Comparison of ENCODE assay signal across 19 cellular contexts in genomic region chr7:34042406-34042805, GRCh38.
DNase-seq lines count a peak whose midpoint lies in the region; ATAC-seq and TF ChIP-seq lines count a peak whose summit lies in the region.
"Had no signal": no experiment of that assay in that cellular context is flagged by ENCODE, and none has a peak within 500 bp of the region (broad histone marks: within the 10 kb centered on the region; RNA-seq: fewer than 3 reads in every experiment).

No MANE protein-coding gene starts in this region.

- no peak overlapping the region for H4K8ac ChIP-seq in mesenchymal stem cell (ENCODE audit: low read length)

- H2BK15ac ChIP-seq in mesenchymal stem cell (ENCODE audit: low read depth, poor library complexity, severe bottlenecking), result no peak overlapping the region

- no peak overlapping the region for H2BK120ac ChIP-seq in mesenchymal stem cell (ENCODE audit: low read depth, low read length)

- peak overlapping the region; percentile 28 for H3K9ac ChIP-seq in mesenchymal stem cell (ENCODE audit: low read length)
- H3K9ac ChIP-seq: BLaER1 treated with 17β-estradiol and CSF1 and Interleukin-3, amounts not matched to agents 10 nM and 100 nM had no signal

- no peak overlapping the region for H2AFZ ChIP-seq in mesenchymal stem cell (ENCODE audit: low read depth, low read length)
- H2AFZ ChIP-seq: PC-9 had no signal

- H3K27me3 Mint-ChIP-seq in MCF 10A (ENCODE audit: insufficient read depth, unreplicated experiment), result no peaks in the 10 kb centered on the region

- CTCF ChIA-PET in MCF 10A (lab: Yijun Ruan, JAX) (no interaction called here), GM10248 (lab: Yijun Ruan, JAX) (interaction anchor here (1.9 kb wide), 1 partner anchor 8 kb away, joined by 4 read pairs; no protein-coding TSS in a partner anchor)

- H3K23ac ChIP-seq in mesenchymal stem cell (ENCODE audit: low read length in 2 of 2), result no peak overlapping the region

- H3K9me3 ChIP-seq in mesenchymal stem cell (ENCODE audit: control insufficient read depth, low read length), result no peaks in the 10 kb centered on the region
- H3K9me3 ChIP-seq: BLaER1 treated with 17β-estradiol and CSF1 and Interleukin-3, amounts not matched to agents 10 nM and 100 nM had no signal

- intact Hi-C loops in MCF 10A (cut with micrococcal nuclease), result no loop called here

- H3K27ac Mint-ChIP-seq in MCF 10A (ENCODE audit: low read depth, unreplicated experiment), result no peak overlapping the region
- H3K27ac Mint-ChIP-seq: T-helper 2 cell treated with Interferon-gamma antibody and Interleukin-4, amounts not matched to agents 5 μg/mL and 100 μg/mL, for 36 hours had no signal

- H3K18ac ChIP-seq in mesenchymal stem cell (ENCODE audit: low read depth in 1 of 2, low read length in 2 of 2), result no peak overlapping the region

- no peak overlapping the region for H3K4me2 ChIP-seq in mesenchymal stem cell (ENCODE audit: low read length, poor library complexity, severe bottlenecking)
- H3K4me2 ChIP-seq: BLaER1 treated with 17β-estradiol and CSF1 and Interleukin-3, amounts not matched to agents 10 nM and 100 nM; PC-9 had no signal

- no TSS peak for BruUV-seq in MCF 10A (replicated peaks; lab: Mats Ljungman, UMichigan)

- no peak overlapping the region for H3K14ac ChIP-seq in mesenchymal stem cell (ENCODE audit: low read length in 2 of 2)

- TF ChIP-seq CTCF in MCF 10A (IDR thresholded peaks at IDR 0.05; ENCODE audit: unreplicated experiment) (no peak), GM10248 (IDR thresholded peaks at IDR 0.05; ENCODE audit: control extremely low read depth, extremely low read depth, low read depth, missing control alignments) (no peak)

- no peaks in the 10 kb centered on the region for H3K4me1 Mint-ChIP-seq in MCF 10A (ENCODE audit: insufficient read depth, unreplicated experiment)

- peak; percentile 59 for DNase-seq in Daoy (ENCODE audit: low read depth)
- DNase-seq in HS-5 (ENCODE audit: low read depth), result peak; percentile 73
- DNase-seq in mesenchymal stem cell, result peak; percentile 45
- no peak for DNase-seq in NCI-H128 (lab: John Stamatoyannopoulos, UW; ENCODE audit: unreplicated experiment)
- no peak for DNase-seq in DMS53 (lab: John Stamatoyannopoulos, UW)
- no peak for DNase-seq in MCF 10A (ENCODE audit: unreplicated experiment)
- no peak for DNase-seq in GM10248 (ENCODE audit: extremely low spot score)
- DNase-seq: H7; NCI-H1092; NCI-H1694; NCI-H2107; NCI-H226; NCI-H526; NK-92 treated with Interleukin-12 subunit alpha and Interleukin-12 subunit beta, amount 100 ng/mL, for 24 hours; PC-9 had no signal

- H3K9me3 Mint-ChIP-seq in MCF 10A (ENCODE audit: unreplicated experiment), result no peaks in the 10 kb centered on the region
- H3K9me3 Mint-ChIP-seq: T-helper 2 cell treated with Interferon-gamma antibody and Interleukin-4, amounts not matched to agents 5 μg/mL and 100 μg/mL, for 36 hours had no signal

- no peaks in the 10 kb centered on the region for H3K79me1 ChIP-seq in mesenchymal stem cell (replicated peaks; ENCODE audit: low read length, poor library complexity, severe bottlenecking)

- no peak overlapping the region for H3K4me3 Mint-ChIP-seq in MCF 10A (ENCODE audit: unreplicated experiment)
- H3K4me3 Mint-ChIP-seq: T-helper 2 cell treated with Interferon-gamma antibody and Interleukin-4, amounts not matched to agents 5 μg/mL and 100 μg/mL, for 36 hours had no signal

- no peaks in the 10 kb centered on the region for H3K36me3 Mint-ChIP-seq in MCF 10A (ENCODE audit: insufficient read depth, unreplicated experiment)

- peaks cover 0 to 29% of the 10 kb centered on the region in 2 experiments for H3K36me3 ChIP-seq in mesenchymal stem cell (ENCODE audit: control insufficient read depth in 1 of 2, insufficient read depth in 2 of 2, low read depth in 1 of 2, low read length in 2 of 2)
- H3K36me3 ChIP-seq: BLaER1 treated with 17β-estradiol and CSF1 and Interleukin-3, amounts not matched to agents 10 nM and 100 nM had no signal

- no peaks in the 10 kb centered on the region for H3K4me1 ChIP-seq in mesenchymal stem cell (ENCODE audit: control insufficient read depth, insufficient read depth, low read depth, low read length)
- H3K4me1 ChIP-seq: BLaER1 treated with 17β-estradiol and CSF1 and Interleukin-3, amounts not matched to agents 10 nM and 100 nM had no signal

- no peaks in the 10 kb centered on the region for H3K27me3 ChIP-seq in mesenchymal stem cell (ENCODE audit: control insufficient read depth in 1 of 2, insufficient read depth in 1 of 2, low read length in 2 of 2)
- H3K27me3 ChIP-seq: BLaER1 treated with 17β-estradiol and CSF1 and Interleukin-3, amounts not matched to agents 10 nM and 100 nM had no signal

- POLR2A ChIA-PET in MCF 10A (lab: Yijun Ruan, JAX), result interaction anchor here (0.8 kb wide), 1 partner anchor 15 kb away, joined by 3 read pairs; no protein-coding TSS in a partner anchor
- POLR2A ChIA-PET in GM10248 (lab: Yijun Ruan, JAX), result no interaction called here

- 30% methylated on average over 2 of the region's 2 CpGs for WGBS in mesenchymal stem cell

- H3K4me3 ChIP-seq in mesenchymal stem cell (ENCODE audit: insufficient read depth in 1 of 2, low read depth in 1 of 2, low read length in 2 of 2), result peak overlapping the region in 1 of 2 experiments; percentile 45
- H3K4me3 ChIP-seq: BLaER1 treated with 17β-estradiol and CSF1 and Interleukin-3, amounts not matched to agents 10 nM and 100 nM; PC-9 had no signal

- no peak overlapping the region for H2AK5ac ChIP-seq in mesenchymal stem cell (ENCODE audit: low read length, severe bottlenecking)

- ATAC-seq in SK-N-SH treated with all-trans-retinoic acid at 6 μM for 48 hours, result peak; percentile 72
- ATAC-seq: Right ventricle myocardium inferior had no signal

- no peak overlapping the region for H3K4ac ChIP-seq in mesenchymal stem cell (ENCODE audit: low read depth in 1 of 2, low read length in 2 of 2)

- H2BK12ac ChIP-seq in mesenchymal stem cell (ENCODE audit: low read length in 2 of 2), result no peak overlapping the region

- H3K27ac ChIP-seq in mesenchymal stem cell (ENCODE audit: low read length, poor library complexity, severe bottlenecking), result no peak overlapping the region
- H3K27ac ChIP-seq: BLaER1 treated with 17β-estradiol and CSF1 and Interleukin-3, amounts not matched to agents 10 nM and 100 nM; PC-9 had no signal

- H2BK5ac ChIP-seq in mesenchymal stem cell (ENCODE audit: low read depth, low read length, poor library complexity, severe bottlenecking), result no peak overlapping the region

- no peak overlapping the region for H4K91ac ChIP-seq in mesenchymal stem cell (ENCODE audit: low read length)

TF ChIP-seq in SK-N-SH treated with all-trans-retinoic acid at 6 μM for 48 hours, 23 proteins besides CTCF, POLR2A, EP300 and RAD21 (continues in another document):
- TF ChIP-seq ZNF8 (CRISPR knock-in tag; IDR thresholded peaks at IDR 0.05), result no peak
- TF ChIP-seq ZNF70 (CRISPR knock-in tag; IDR thresholded peaks at IDR 0.05), result no peak
- no peak for TF ChIP-seq OSR1 (CRISPR knock-in tag; IDR thresholded peaks at IDR 0.05)
- no peak for TF ChIP-seq ZFP3 (CRISPR knock-in tag; IDR thresholded peaks at IDR 0.05)
- TF ChIP-seq POU6F1 (CRISPR knock-in tag; IDR thresholded peaks at IDR 0.05; ENCODE audit: borderline replicate concordance, low read depth), result no peak
- no peak for TF ChIP-seq SNAI2 (CRISPR knock-in tag; IDR thresholded peaks at IDR 0.05)
- TF ChIP-seq CSRNP3 (CRISPR knock-in tag; IDR thresholded peaks at IDR 0.05), result no peak
- TF ChIP-seq ESRRG (CRISPR knock-in tag; IDR thresholded peaks at IDR 0.05), result no peak
- TF ChIP-seq ZNF565 (CRISPR knock-in tag; conservative IDR thresholded peaks at IDR 0.05; ENCODE audit: low read depth), result no peak
- TF ChIP-seq ARNTL (CRISPR knock-in tag; IDR thresholded peaks at IDR 0.05; ENCODE audit: borderline replicate concordance, low read depth), result no peak
- TF ChIP-seq RARB (CRISPR knock-in tag; IDR thresholded peaks at IDR 0.05), result no peak

Comparison
In these comparisons a context has a peak if more than half of its experiments do, and no peak if none do; other contexts are left out.
1. DNase-seq: peak in Daoy (single experiment), HS-5 (single experiment) and mesenchymal stem cell (single experiment); none in NCI-H128 (single experiment), DMS53 (single experiment), MCF 10A (single experiment) and GM10248 (single experiment).